Comparison of ENCODE assay signal across 8 cellular contexts in genomic region chr17:4498461-4499397, GRCh38. TPM values are rescaled to one million over a fixed set of nuclear protein-coding genes. Genes with fewer than 3 reads are reported as not detected.
DNase-seq lines count a peak whose midpoint lies in the region; ATAC-seq and TF ChIP-seq lines count a peak whose summit lies in the region.

TSS of gene SPNS2 (plus strand) at chr17:4498881. CDS start at chr17:4499048, 167 bp downstream.

- peaks cover 6% of the 10 kb centered on the region for H3K27me3 ChIP-seq in GM06990 (replicated peaks; ENCODE audit: control insufficient read depth, insufficient read depth, low read length)
- peaks cover 4% of the 10 kb centered on the region; the same call in 1 of the 2 replicates for H3K27me3 ChIP-seq in SJCRH30
- H3K27me3 ChIP-seq in cardiac muscle cell: peaks cover 69% of the 10 kb centered on the region
- H3K27me3 ChIP-seq in thoracic aorta (replicated peaks; ENCODE audit: insufficient read depth): no peaks in the 10 kb centered on the region

- peaks cover 8% of the 10 kb centered on the region for H3K27me3 Mint-ChIP-seq in activated naive CD8-positive, alpha-beta T cell

- no peaks in the 10 kb centered on the region for H3K36me3 Mint-ChIP-seq in activated naive CD8-positive, alpha-beta T cell

- peak within 1 kb of the TSS; percentile 82 for H3K4me3 Mint-ChIP-seq in activated naive CD8-positive, alpha-beta T cell

- TF ChIP-seq CTCF in GM06990 (IDR thresholded peaks at IDR 0.05; ENCODE audit: insufficient read depth, low read length, poor library complexity, severe bottlenecking) (no peak), cardiac muscle cell (IDR thresholded peaks at IDR 0.05; ENCODE audit: low read depth, low read length) (no peak), omental fat pad (IDR thresholded peaks at IDR 0.05) (no peak), thoracic aorta (IDR thresholded peaks at IDR 0.05) (no peak)

- H3K4me1 Mint-ChIP-seq in activated naive CD8-positive, alpha-beta T cell (ENCODE audit: low read depth): peaks cover 21% of the 10 kb centered on the region

- ATAC-seq in omental fat pad (ENCODE audit: low FRiP score) (peak; percentile 73), thoracic aorta (ENCODE audit: insufficient number of reproducible peaks, low FRiP score, low read depth) (peak; percentile 52), GM21528 (IDR thresholded peaks at IDR 0.05; ENCODE audit: low FRiP score, unreplicated experiment) (no peak)

- H3K4me1 ChIP-seq in SJCRH30 (no peaks in the 10 kb centered on the region), cardiac muscle cell (ENCODE audit: low read depth) (no peaks in the 10 kb centered on the region), thoracic aorta (ENCODE audit: control insufficient read depth in 1 of 2, low read depth in 2 of 2) (peaks cover 23 to 35% of the 10 kb centered on the region in 2 donors)

- H3K27ac ChIP-seq in SJCRH30 (no peak within 1 kb of the TSS), cardiac muscle cell (no peak within 1 kb of the TSS), thoracic aorta (peak within 1 kb of the TSS; percentile 85)

- DNase-seq in GM06990 (ENCODE audit: extremely low read depth, insufficient read length) (peak; percentile 59), HK-2 (ENCODE audit: unreplicated experiment) (peak; percentile 77), SJCRH30 (peak; percentile 44 to 63), cardiac muscle cell (ENCODE audit: low read depth in 1 of 2, low spot score in 1 of 2) (peak; percentile 53 to 84), omental fat pad (ENCODE audit: low spot score) (no peak), thoracic aorta (ENCODE audit: low spot score) (no peak)

- H3K9me3 Mint-ChIP-seq in activated naive CD8-positive, alpha-beta T cell (ENCODE audit: low read depth): no peaks in the 10 kb centered on the region

- no peaks in the 10 kb centered on the region for H3K9me3 ChIP-seq in SJCRH30 (replicated peaks)
- no peaks in the 10 kb centered on the region for H3K9me3 ChIP-seq in cardiac muscle cell (ENCODE audit: low read depth)
- H3K9me3 ChIP-seq in thoracic aorta: no peaks in the 10 kb centered on the region

- H3K36me3 ChIP-seq in GM06990 (ENCODE audit: control insufficient read depth, insufficient read depth, low read length): no peaks in the 10 kb centered on the region
- no peaks in the 10 kb centered on the region for H3K36me3 ChIP-seq in SJCRH30
- no peaks in the 10 kb centered on the region for H3K36me3 ChIP-seq in cardiac muscle cell
- no peaks in the 10 kb centered on the region for H3K36me3 ChIP-seq in thoracic aorta

- no peak within 1 kb of the TSS for H3K27ac Mint-ChIP-seq in activated naive CD8-positive, alpha-beta T cell

- peak within 1 kb of the TSS; percentile 40 for H3K4me3 ChIP-seq in GM06990 (replicated peaks; ENCODE audit: low read depth, low read length)
- no peak within 1 kb of the TSS for H3K4me3 ChIP-seq in SJCRH30
- peak within 1 kb of the TSS; percentile 38 for H3K4me3 ChIP-seq in cardiac muscle cell
- peak within 1 kb of the TSS; percentile 71 for H3K4me3 ChIP-seq in thoracic aorta

RNA-seq across cellular contexts. Expression of gene SPNS2, which starts in this region (rescaled TPM):
- total RNA-seq in SJCRH30 (2014; rRNA removed; shearing (Covaris generic)): 0.08 TPM in 1 of 2 replicates, not detected in the other
- 1.0 and 3.5 TPM in 2 replicates for total RNA-seq in cardiac muscle cell
- polyA plus RNA-seq in cardiac muscle cell: 1.6 and 1.7 TPM in 2 replicates
- 10 to 100 TPM in 3 of 4 donors, 1 to 10 TPM in 1; 6.0 to 46.0 (median 22.6) TPM for total RNA-seq in omental fat pad
- 10 to 100 TPM in 1 of 2 donors, 1 to 10 TPM in 1; 9.1 to 23.9 TPM for total RNA-seq in thoracic aorta

Comparison
In these comparisons a context has a peak if more than half of its experiments do, and no peak if none do; other contexts are left out.
1. Peak in DNase-seq in SJCRH30; RNA of the gene not detected or under 1 TPM.
2. DNase-seq: peak in GM06990 (single experiment), HK-2 (single experiment) and cardiac muscle cell (2 of 2); none in omental fat pad (single experiment) and thoracic aorta (single experiment).
3. H3K27ac ChIP-seq: peak in thoracic aorta (2 of 2); none in SJCRH30 (single experiment) and cardiac muscle cell (single experiment).